In genomic region chr10:86708068-86708782, GRCh38 we compare ENCODE assay signal across 1 cellular context.
TF ChIP-seq lines count a peak whose summit lies in the region.

No MANE protein-coding gene starts in this region.

TF ChIP-seq in GM23338, 12 proteins besides CTCF, POLR2A, EP300 and RAD21:
- TF ChIP-seq ETS1 (IDR thresholded peaks at IDR 0.05) (no peak), STAT1 (IDR thresholded peaks at IDR 0.05; ENCODE audit: unreplicated experiment) (no peak), ZNF462 (CRISPR knock-in tag; IDR thresholded peaks at IDR 0.05) (no peak), EZH2phosphoT487 (IDR thresholded peaks at IDR 0.05; ENCODE audit: unreplicated experiment) (no peak), NANOG (IDR thresholded peaks at IDR 0.05; ENCODE audit: borderline replicate concordance) (no peak), REST (IDR thresholded peaks at IDR 0.05; ENCODE audit: unreplicated experiment) (no peak), EZH2 (IDR thresholded peaks at IDR 0.05; ENCODE audit: low read depth, unreplicated experiment) (no peak), POLR2AphosphoS5 (IDR thresholded peaks at IDR 0.05; ENCODE audit: low read depth) (no peak)
